Comparison of ENCODE assay signal across 27 cellular contexts in genomic region chr10:78933828-78934227, GRCh38.
"Had no signal": no experiment of that assay in that cellular context is flagged by ENCODE, and none has a peak within 500 bp of the region (broad histone marks: within the 10 kb centered on the region; RNA-seq: fewer than 3 reads in every experiment).

No MANE protein-coding gene starts in this region.

- H3K4me3 ChIP-seq: adrenal gland, Peyer's patch, SJSA1 had no signal

- H3K27me3 Mint-ChIP-seq: activated naive CD8-positive, alpha-beta T cell treated with anti-CD3 and anti-CD28 coated beads, Interleukin-2, amount 10 ng/mL, durations not matched to agents 7 days and 5 days had no signal

- H3K27ac Mint-ChIP-seq: activated CD8-positive, alpha-beta T cell treated with anti-CD3 and anti-CD28 coated beads, Interleukin-2, amount 10 ng/mL, durations not matched to agents 7 days and 5 days; activated naive CD8-positive, alpha-beta T cell treated with anti-CD3 and anti-CD28 coated beads, Interleukin-2, amount 10 ng/mL, durations not matched to agents 7 days and 5 days; T-helper 2 cell treated with Interferon-gamma antibody and Interleukin-4, amounts not matched to agents 5 μg/mL and 100 μg/mL, for 36 hours; WTC11 had no signal

- H3K4me1 Mint-ChIP-seq: activated naive CD8-positive, alpha-beta T cell treated with anti-CD3 and anti-CD28 coated beads, Interleukin-2, amount 10 ng/mL, durations not matched to agents 7 days and 5 days had no signal

- H3K27ac ChIP-seq: adrenal gland, KMS-11, SJSA1 had no signal

- H3K9ac ChIP-seq: KMS-11 had no signal

- H3K9me3 ChIP-seq: adrenal gland, Peyer's patch, SJSA1 had no signal

- H3K36me3 Mint-ChIP-seq: activated naive CD8-positive, alpha-beta T cell treated with anti-CD3 and anti-CD28 coated beads, Interleukin-2, amount 10 ng/mL, durations not matched to agents 7 days and 5 days; WTC11 had no signal

- H3K36me3 ChIP-seq: adrenal gland, Peyer's patch, SJSA1 had no signal

- H3K27me3 ChIP-seq: adrenal gland, Peyer's patch, SJSA1 had no signal

- ATAC-seq: activated CD8-positive, alpha-beta T cell treated with anti-CD3 and anti-CD28 coated beads, Interleukin-2, amount 10 ng/mL, durations not matched to agents 7 days and 5 days; SK-N-SH treated with all-trans-retinoic acid at 6 μM for 48 hours; WTC11 had no signal

- DNase-seq: activated CD4-positive, alpha-beta T cell treated with anti-CD3 and anti-CD28 coated beads for 48 hours; activated CD4-positive, alpha-beta T cell treated with anti-CD3 and anti-CD28 coated beads, Interleukin-2, amount 50 U/mL, for 4 hours; activated CD4-positive, CD25-positive, alpha-beta regulatory T cell treated with anti-CD3 and anti-CD28 coated beads, Interleukin-2, amount 50 U/mL, for 72 hours; activated CD8-positive, alpha-beta memory T cell treated with anti-CD3 and anti-CD28 coated beads, Interleukin-2, amount 50 U/mL, for 48 hours; activated CD8-positive, alpha-beta T cell treated with anti-CD3 and anti-CD28 coated beads, Interleukin-2, amount 10 ng/mL, durations not matched to agents 7 days and 5 days; activated naive CD4-positive, alpha-beta T cell treated with anti-CD3 and anti-CD28 coated beads, Interleukin-2, amount 50 U/mL, for 16 hours; activated naive CD8-positive, alpha-beta T cell treated with anti-CD3 and anti-CD28 coated beads, Interleukin-2, amount 10 ng/mL, durations not matched to agents 7 days and 5 days; activated T-cell treated with anti-CD3 and anti-CD28 coated beads, Interleukin-2, amount 50 U/mL, for 1 hour; adrenal gland; anterior cingulate cortex; caudate nucleus; NCI-H1092; NCI-H1417; NCI-H1930; NCI-H2107; NCI-H2171 treated with DMSO at 0.1 percent for 48 hours; NCI-H226; NCI-H510A; NCI-H69; Peyer's patch; SHP77; SW 1271 had no signal

- H3K9me3 Mint-ChIP-seq: activated naive CD8-positive, alpha-beta T cell treated with anti-CD3 and anti-CD28 coated beads, Interleukin-2, amount 10 ng/mL, durations not matched to agents 7 days and 5 days; T-helper 2 cell treated with Interferon-gamma antibody and Interleukin-4, amounts not matched to agents 5 μg/mL and 100 μg/mL, for 36 hours; WTC11 had no signal

- H3K4me3 Mint-ChIP-seq: activated CD8-positive, alpha-beta T cell treated with anti-CD3 and anti-CD28 coated beads, Interleukin-2, amount 10 ng/mL, durations not matched to agents 7 days and 5 days; activated naive CD8-positive, alpha-beta T cell treated with anti-CD3 and anti-CD28 coated beads, Interleukin-2, amount 10 ng/mL, durations not matched to agents 7 days and 5 days; T-helper 2 cell treated with Interferon-gamma antibody and Interleukin-4, amounts not matched to agents 5 μg/mL and 100 μg/mL, for 36 hours; WTC11 had no signal
